In the genomic region with DNA sequence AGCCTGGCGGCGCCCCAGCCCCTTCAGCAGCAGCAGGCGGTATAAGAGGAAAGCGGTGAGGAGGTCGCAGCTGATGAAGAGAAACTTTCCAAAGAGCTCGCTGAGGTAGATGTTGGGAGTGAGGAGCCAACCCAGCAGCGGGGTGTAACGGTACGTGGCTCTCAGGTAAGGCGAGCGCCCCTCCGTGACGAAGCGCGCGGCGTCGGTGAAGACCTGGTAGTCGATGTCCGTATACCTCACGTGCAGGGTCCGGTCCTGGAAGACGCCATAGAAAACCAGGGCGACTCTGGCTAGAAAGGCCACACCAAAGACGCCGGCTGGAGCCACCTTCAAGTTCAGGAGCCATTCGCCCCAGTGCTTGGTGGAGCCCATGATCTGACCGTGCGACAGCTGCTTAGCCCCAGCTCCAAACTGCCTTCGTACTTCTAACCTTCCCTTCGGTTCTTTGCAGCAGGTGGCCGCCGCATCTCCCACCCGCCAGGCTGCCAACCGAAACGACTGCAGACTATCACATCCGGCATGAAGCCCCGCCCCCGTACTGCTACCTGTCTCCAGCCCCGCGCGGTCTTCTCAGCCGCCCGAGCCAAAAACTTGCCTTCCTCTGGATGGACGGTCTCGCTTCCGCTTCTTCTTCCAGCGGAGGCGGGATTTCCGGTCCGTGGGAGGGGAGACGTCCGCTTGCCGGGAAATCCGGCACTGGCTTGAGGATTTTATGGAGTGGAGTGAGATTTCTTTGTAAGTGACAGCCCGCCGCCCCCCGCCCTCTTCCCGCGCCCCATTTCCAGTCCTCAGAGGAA, we compare ENCODE assay signal across 1 cellular context.
TF ChIP-seq lines count a peak whose summit lies in the region.

Gene PIGM, minus strand, starts transcription at position 623 of the 797 bp plus-strand sequence. Its CDS starts 251 bp downstream, at position 372.

TF ChIP-seq in K562, 482 proteins besides CTCF, POLR2A, EP300 and RAD21 (continued from another document and continues in another):
- no peak for TF ChIP-seq ZNF165 (CRISPR knock-in tag; IDR thresholded peaks at IDR 0.05; ENCODE audit: borderline replicate concordance)
- TF ChIP-seq BRCA1 (IDR thresholded peaks at IDR 0.05), result no peak
- no peak for TF ChIP-seq BRCA1 (CRISPR knock-in tag; IDR thresholded peaks at IDR 0.05)
- peak; percentile 39; the same call in 1 of the 2 replicates for TF ChIP-seq MYC (IDR thresholded peaks at IDR 0.05; ENCODE audit: low read depth, low read length)
- no peak for TF ChIP-seq MYC (CRISPR knock-in tag; IDR thresholded peaks at IDR 0.05; ENCODE audit: borderline replicate concordance, low read depth)
- TF ChIP-seq DMBX1 (CRISPR knock-in tag; IDR thresholded peaks at IDR 0.05; ENCODE audit: borderline replicate concordance), result no peak
- no peak for TF ChIP-seq NR2C1 (IDR thresholded peaks at IDR 0.05)
- TF ChIP-seq NR2C1 (tag; IDR thresholded peaks at IDR 0.05), result no peak
- 0 out of 2 replicates have a peak, but pooled peaks have one; percentile 5 for TF ChIP-seq SMARCC2 (IDR thresholded peaks at IDR 0.05; ENCODE audit: low read depth)
- peak; percentile 87 for TF ChIP-seq POLR2G (IDR thresholded peaks at IDR 0.05; ENCODE audit: low read depth, low read length)
- no peak for TF ChIP-seq TSC22D4 (tag; IDR thresholded peaks at IDR 0.05)
- peak; percentile 76 for TF ChIP-seq ARID4B (CRISPR knock-in tag; IDR thresholded peaks at IDR 0.05)
- no peak for TF ChIP-seq MYNN (IDR thresholded peaks at IDR 0.05)
- TF ChIP-seq MYNN (CRISPR knock-in tag; IDR thresholded peaks at IDR 0.05), result no peak
- TF ChIP-seq HMGXB4 (CRISPR knock-in tag; IDR thresholded peaks at IDR 0.05), result no peak
- TF ChIP-seq HDAC1 (IDR thresholded peaks at IDR 0.05), result peak in 1 of 2 experiments; percentile 54; a peak in 1 of 4 replicates
- TF ChIP-seq, protein P1, sequence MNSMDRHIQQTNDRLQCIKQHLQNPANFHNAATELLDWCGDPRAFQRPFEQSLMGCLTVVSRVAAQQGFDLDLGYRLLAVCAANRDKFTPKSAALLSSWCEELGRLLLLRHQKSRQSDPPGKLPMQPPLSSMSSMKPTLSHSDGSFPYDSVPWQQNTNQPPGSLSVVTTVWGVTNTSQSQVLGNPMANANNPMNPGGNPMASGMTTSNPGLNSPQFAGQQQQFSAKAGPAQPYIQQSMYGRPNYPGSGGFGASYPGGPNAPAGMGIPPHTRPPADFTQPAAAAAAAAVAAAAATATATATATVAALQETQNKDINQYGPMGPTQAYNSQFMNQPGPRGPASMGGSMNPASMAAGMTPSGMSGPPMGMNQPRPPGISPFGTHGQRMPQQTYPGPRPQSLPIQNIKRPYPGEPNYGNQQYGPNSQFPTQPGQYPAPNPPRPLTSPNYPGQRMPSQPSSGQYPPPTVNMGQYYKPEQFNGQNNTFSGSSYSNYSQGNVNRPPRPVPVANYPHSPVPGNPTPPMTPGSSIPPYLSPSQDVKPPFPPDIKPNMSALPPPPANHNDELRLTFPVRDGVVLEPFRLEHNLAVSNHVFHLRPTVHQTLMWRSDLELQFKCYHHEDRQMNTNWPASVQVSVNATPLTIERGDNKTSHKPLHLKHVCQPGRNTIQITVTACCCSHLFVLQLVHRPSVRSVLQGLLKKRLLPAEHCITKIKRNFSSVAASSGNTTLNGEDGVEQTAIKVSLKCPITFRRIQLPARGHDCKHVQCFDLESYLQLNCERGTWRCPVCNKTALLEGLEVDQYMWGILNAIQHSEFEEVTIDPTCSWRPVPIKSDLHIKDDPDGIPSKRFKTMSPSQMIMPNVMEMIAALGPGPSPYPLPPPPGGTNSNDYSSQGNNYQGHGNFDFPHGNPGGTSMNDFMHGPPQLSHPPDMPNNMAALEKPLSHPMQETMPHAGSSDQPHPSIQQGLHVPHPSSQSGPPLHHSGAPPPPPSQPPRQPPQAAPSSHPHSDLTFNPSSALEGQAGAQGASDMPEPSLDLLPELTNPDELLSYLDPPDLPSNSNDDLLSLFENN (IDR thresholded peaks at IDR 0.05; ENCODE audit: low read depth in 2 of 2, low read length in 2 of 2), result peak in 1 of 2 experiments; percentile 55; a peak in 1 of 4 replicates
- TF ChIP-seq CEBPG (CRISPR knock-in tag; IDR thresholded peaks at IDR 0.05), result no peak
- no peak for TF ChIP-seq CEBPG (tag; conservative IDR thresholded peaks at IDR 0.05 in 1 of 2, IDR thresholded peaks at IDR 0.05 in 1 of 2)
- no peak for TF ChIP-seq KLF6 (CRISPR knock-in tag; IDR thresholded peaks at IDR 0.05; ENCODE audit: borderline replicate concordance)
- TF ChIP-seq, protein P2, sequence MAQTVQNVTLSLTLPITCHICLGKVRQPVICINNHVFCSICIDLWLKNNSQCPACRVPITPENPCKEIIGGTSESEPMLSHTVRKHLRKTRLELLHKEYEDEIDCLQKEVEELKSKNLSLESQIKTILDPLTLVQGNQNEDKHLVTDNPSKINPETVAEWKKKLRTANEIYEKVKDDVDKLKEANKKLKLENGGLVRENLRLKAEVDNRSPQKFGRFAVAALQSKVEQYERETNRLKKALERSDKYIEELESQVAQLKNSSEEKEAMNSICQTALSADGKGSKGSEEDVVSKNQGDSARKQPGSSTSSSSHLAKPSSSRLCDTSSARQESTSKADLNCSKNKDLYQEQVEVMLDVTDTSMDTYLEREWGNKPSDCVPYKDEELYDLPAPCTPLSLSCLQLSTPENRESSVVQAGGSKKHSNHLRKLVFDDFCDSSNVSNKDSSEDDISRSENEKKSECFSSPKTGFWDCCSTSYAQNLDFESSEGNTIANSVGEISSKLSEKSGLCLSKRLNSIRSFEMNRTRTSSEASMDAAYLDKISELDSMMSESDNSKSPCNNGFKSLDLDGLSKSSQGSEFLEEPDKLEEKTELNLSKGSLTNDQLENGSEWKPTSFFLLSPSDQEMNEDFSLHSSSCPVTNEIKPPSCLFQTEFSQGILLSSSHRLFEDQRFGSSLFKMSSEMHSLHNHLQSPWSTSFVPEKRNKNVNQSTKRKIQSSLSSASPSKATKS (CRISPR knock-in tag; IDR thresholded peaks at IDR 0.05), result no peak
- no peak for TF ChIP-seq MLLT1 (IDR thresholded peaks at IDR 0.05)
- TF ChIP-seq ZFP91 (CRISPR knock-in tag; IDR thresholded peaks at IDR 0.05), result no peak
- TF ChIP-seq ZNF311 (CRISPR knock-in tag; IDR thresholded peaks at IDR 0.05), result no peak
- no peak for TF ChIP-seq HMG20A (CRISPR knock-in tag; conservative IDR thresholded peaks at IDR 0.05)
- TF ChIP-seq SIRT6 (IDR thresholded peaks at IDR 0.05; ENCODE audit: low read depth, low read length), result no peak
- no peak for TF ChIP-seq STAT5B (CRISPR knock-in tag; IDR thresholded peaks at IDR 0.05)
- no peak for TF ChIP-seq NFYB (IDR thresholded peaks at IDR 0.05; ENCODE audit: extremely low read depth, insufficient read length)
- TF ChIP-seq, protein P3, sequence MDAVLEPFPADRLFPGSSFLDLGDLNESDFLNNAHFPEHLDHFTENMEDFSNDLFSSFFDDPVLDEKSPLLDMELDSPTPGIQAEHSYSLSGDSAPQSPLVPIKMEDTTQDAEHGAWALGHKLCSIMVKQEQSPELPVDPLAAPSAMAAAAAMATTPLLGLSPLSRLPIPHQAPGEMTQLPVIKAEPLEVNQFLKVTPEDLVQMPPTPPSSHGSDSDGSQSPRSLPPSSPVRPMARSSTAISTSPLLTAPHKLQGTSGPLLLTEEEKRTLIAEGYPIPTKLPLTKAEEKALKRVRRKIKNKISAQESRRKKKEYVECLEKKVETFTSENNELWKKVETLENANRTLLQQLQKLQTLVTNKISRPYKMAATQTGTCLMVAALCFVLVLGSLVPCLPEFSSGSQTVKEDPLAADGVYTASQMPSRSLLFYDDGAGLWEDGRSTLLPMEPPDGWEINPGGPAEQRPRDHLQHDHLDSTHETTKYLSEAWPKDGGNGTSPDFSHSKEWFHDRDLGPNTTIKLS (IDR thresholded peaks at IDR 0.05; ENCODE audit: borderline replicate concordance, low read depth), result 0 out of 2 replicates have a peak, but pooled peaks have one; percentile 49
- TF ChIP-seq, protein P4, sequence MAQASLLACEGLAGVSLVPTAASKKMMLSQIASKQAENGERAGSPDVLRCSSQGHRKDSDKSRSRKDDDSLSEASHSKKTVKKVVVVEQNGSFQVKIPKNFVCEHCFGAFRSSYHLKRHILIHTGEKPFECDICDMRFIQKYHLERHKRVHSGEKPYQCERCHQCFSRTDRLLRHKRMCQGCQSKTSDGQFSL (CRISPR knock-in tag; IDR thresholded peaks at IDR 0.05), result 0 out of 2 replicates have a peak, but pooled peaks have one; percentile 46
- TF ChIP-seq, protein P4 (tag; IDR thresholded peaks at IDR 0.05), result no peak
- TF ChIP-seq SMAD3 (CRISPR knock-in tag; conservative IDR thresholded peaks at IDR 0.05), result no peak
- TF ChIP-seq ETV1 (tag; conservative IDR thresholded peaks at IDR 0.05; ENCODE audit: low read depth), result peak; percentile 85
- peak; percentile 64; the same call in 1 of the 2 replicates for TF ChIP-seq DIDO1 (tag; IDR thresholded peaks at IDR 0.05; ENCODE audit: low read depth)
- TF ChIP-seq, protein P5, sequence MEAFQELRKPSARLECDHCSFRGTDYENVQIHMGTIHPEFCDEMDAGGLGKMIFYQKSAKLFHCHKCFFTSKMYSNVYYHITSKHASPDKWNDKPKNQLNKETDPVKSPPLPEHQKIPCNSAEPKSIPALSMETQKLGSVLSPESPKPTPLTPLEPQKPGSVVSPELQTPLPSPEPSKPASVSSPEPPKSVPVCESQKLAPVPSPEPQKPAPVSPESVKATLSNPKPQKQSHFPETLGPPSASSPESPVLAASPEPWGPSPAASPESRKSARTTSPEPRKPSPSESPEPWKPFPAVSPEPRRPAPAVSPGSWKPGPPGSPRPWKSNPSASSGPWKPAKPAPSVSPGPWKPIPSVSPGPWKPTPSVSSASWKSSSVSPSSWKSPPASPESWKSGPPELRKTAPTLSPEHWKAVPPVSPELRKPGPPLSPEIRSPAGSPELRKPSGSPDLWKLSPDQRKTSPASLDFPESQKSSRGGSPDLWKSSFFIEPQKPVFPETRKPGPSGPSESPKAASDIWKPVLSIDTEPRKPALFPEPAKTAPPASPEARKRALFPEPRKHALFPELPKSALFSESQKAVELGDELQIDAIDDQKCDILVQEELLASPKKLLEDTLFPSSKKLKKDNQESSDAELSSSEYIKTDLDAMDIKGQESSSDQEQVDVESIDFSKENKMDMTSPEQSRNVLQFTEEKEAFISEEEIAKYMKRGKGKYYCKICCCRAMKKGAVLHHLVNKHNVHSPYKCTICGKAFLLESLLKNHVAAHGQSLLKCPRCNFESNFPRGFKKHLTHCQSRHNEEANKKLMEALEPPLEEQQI (IDR thresholded peaks at IDR 0.05), result no peak
